In genomic region chr7:114530074-114530611, GRCh38 we compare ENCODE assay signal across 13 cellular contexts.
A peak's percentile ranks its signal among the peaks of the same experiment; 100 is the strongest.
DNase-seq lines count a peak whose midpoint lies in the region; ATAC-seq and TF ChIP-seq lines count a peak whose summit lies in the region.
"Had no signal": no experiment of that assay in that cellular context is flagged by ENCODE, and none has a peak within 500 bp of the region (broad histone marks: within the 10 kb centered on the region; RNA-seq: fewer than 3 reads in every experiment).

No MANE protein-coding gene starts in this region.

- H3K27me3 Mint-ChIP-seq in type B pancreatic cell, result peaks cover 10% of the 10 kb centered on the region
- H3K27me3 Mint-ChIP-seq: central memory CD8-positive, alpha-beta T cell had no signal

- H3K4me3 Mint-ChIP-seq in type B pancreatic cell, result peak overlapping the region; percentile 42
- H3K4me3 Mint-ChIP-seq: central memory CD8-positive, alpha-beta T cell had no signal

- no peak for TF ChIP-seq POLR2A in body of pancreas (IDR thresholded peaks at IDR 0.05)

- peaks cover 4% of the 10 kb centered on the region for H3K9me3 Mint-ChIP-seq in type B pancreatic cell
- H3K9me3 Mint-ChIP-seq: activated T-helper 2 cell treated with anti-CD3 and anti-CD28 coated beads, Interferon-gamma antibody, Interleukin-2, Interleukin-4, amounts not matched to agents 10 μg/mL and 5 μg/mL and 100 μg/mL, durations not matched to agents 14 hours and 24 hours and 36 hours; central memory CD8-positive, alpha-beta T cell had no signal

- DNase-seq in NCI-H526 (lab: John Stamatoyannopoulos, UW) (peak; percentile 19 to 23), NCI-H526 treated with DMSO at 0.1 percent for 48 hours (lab: John Stamatoyannopoulos, UW) (no peak), NCI-H748 (lab: John Stamatoyannopoulos, UW; ENCODE audit: unreplicated experiment) (peak; percentile 94), fibroblast of peridontal ligament (ENCODE audit: extremely low read depth) (peak; percentile 13), type B pancreatic cell (ENCODE audit: extremely low spot score, unreplicated experiment) (no peak), body of pancreas (no peak), OCI-M1 (lab: John Stamatoyannopoulos, UW) (no peak), MG63 (no peak)
- DNase-seq: heart left ventricle, posterior cingulate gyrus had no signal

- H3K9me3 ChIP-seq in body of pancreas (no peaks in the 10 kb centered on the region), MG63 (no peaks in the 10 kb centered on the region)
- H3K9me3 ChIP-seq: heart left ventricle had no signal

- intact Hi-C loops in body of pancreas (cut with DNase I), result no loop called here

- no peaks in the 10 kb centered on the region for H3K4me1 ChIP-seq in body of pancreas
- H3K4me1 ChIP-seq: heart left ventricle had no signal

- peaks cover 20% of the 10 kb centered on the region for H3K4me1 Mint-ChIP-seq in type B pancreatic cell (ENCODE audit: unreplicated experiment)
- H3K4me1 Mint-ChIP-seq: central memory CD8-positive, alpha-beta T cell had no signal

- no peak for ATAC-seq in body of pancreas
- ATAC-seq: heart left ventricle had no signal

- H3K27ac Mint-ChIP-seq in type B pancreatic cell, result peak overlapping the region; percentile 14
- H3K27ac Mint-ChIP-seq: activated T-helper 2 cell treated with anti-CD3 and anti-CD28 coated beads, Interferon-gamma antibody, Interleukin-2, Interleukin-4, amounts not matched to agents 10 μg/mL and 5 μg/mL and 100 μg/mL, durations not matched to agents 14 hours and 24 hours and 36 hours had no signal

- no peak overlapping the region for H3K27ac ChIP-seq in body of pancreas

- H3K27me3 ChIP-seq in body of pancreas (no peaks in the 10 kb centered on the region), MG63 (no peaks in the 10 kb centered on the region)
- H3K27me3 ChIP-seq: heart left ventricle had no signal

- WGBS in body of pancreas, 2 donors, result 40 to 41% methylated on average over 5 of the region's 5 CpGs

- TF ChIP-seq CTCF in type B pancreatic cell (conservative IDR thresholded peaks at IDR 0.05) (no peak), body of pancreas (IDR thresholded peaks at IDR 0.05) (no peak)

- peaks cover 7% of the 10 kb centered on the region for H3K36me3 Mint-ChIP-seq in type B pancreatic cell

- H3K36me3 ChIP-seq in body of pancreas (replicated peaks in 1 of 2; ENCODE audit: insufficient read depth in 1 of 2, low read depth in 2 of 2) (no peaks in the 10 kb centered on the region), MG63 (no peaks in the 10 kb centered on the region)
- H3K36me3 ChIP-seq: heart left ventricle had no signal

- no peak overlapping the region for H3K4me3 ChIP-seq in body of pancreas
- H3K4me3 ChIP-seq in MG63, result no peak overlapping the region
- H3K4me3 ChIP-seq: heart left ventricle, lung had no signal

Comparison
In these comparisons a context has a peak if more than half of its experiments do, and no peak if none do; other contexts are left out.
1. DNase-seq: peak in NCI-H526 (2 of 2), NCI-H748 (single experiment) and fibroblast of peridontal ligament (single experiment); none in NCI-H526 treated with DMSO at 0.1 percent for 48 hours (single experiment), type B pancreatic cell (single experiment), body of pancreas (0 of 4), OCI-M1 (single experiment) and MG63 (single experiment).